7 cellular contexts compared by ENCODE assay signal in genomic region chr9:126611592-126612328, GRCh38.
DNase-seq lines count a peak whose midpoint lies in the region; ATAC-seq and TF ChIP-seq lines count a peak whose summit lies in the region.

No MANE protein-coding gene starts in this region.

- no peak overlapping the region for H3K27ac ChIP-seq in WERI-Rb-1
- no peak overlapping the region for H3K27ac ChIP-seq in brain microvascular endothelial cell

- H3K4me3 ChIP-seq in WERI-Rb-1 (ENCODE audit: low read depth, low read length) (peak overlapping the region; percentile 30), brain microvascular endothelial cell (ENCODE audit: low read depth, low read length) (no peak overlapping the region)

- in situ Hi-C loops in brain microvascular endothelial cell (cut with HindIII; ENCODE audit: low pct_ligation_motif_present, low sequenced_read_pairs), result no loop called here

- TF ChIP-seq CTCF in GM12874 (IDR thresholded peaks at IDR 0.05; ENCODE audit: insufficient read depth, low read depth, low read length) (peak; percentile 92), WERI-Rb-1 (IDR thresholded peaks at IDR 0.05; ENCODE audit: low read depth, low read length) (peak; percentile 99), brain microvascular endothelial cell (IDR thresholded peaks at IDR 0.05; ENCODE audit: low read depth, low read length, missing control alignments) (peak; percentile 77)

- no peak for ATAC-seq in HG03457 (IDR thresholded peaks at IDR 0.05; ENCODE audit: unreplicated experiment)

- DNase-seq in NCI-H1105 treated with DMSO at 0.1 percent for 48 hours (lab: John Stamatoyannopoulos, UW) (peak; percentile 75), WERI-Rb-1 (peak; percentile 93), brain microvascular endothelial cell (peak; percentile 27), iPS-NIHi7 (ENCODE audit: extremely low spot score) (peak; percentile 90)
- peak; percentile 56 to 73 (median 66) for DNase-seq in stimulated activated CD4-positive, alpha-beta T cell treated with anti-CD3 and anti-CD28 coated beads, Interleukin-12 subunit alpha, Interleukin-12 subunit beta, amount 100 ng/mL, for 48 hours (ENCODE audit: low read depth in 2 of 3, low spot score in 1 of 3)

- peaks cover 63% of the 10 kb centered on the region for H3K27me3 ChIP-seq in WERI-Rb-1 (ENCODE audit: insufficient read depth, low read depth, severe bottlenecking)
- peaks cover 82% of the 10 kb centered on the region for H3K27me3 ChIP-seq in brain microvascular endothelial cell (replicated peaks)

- H3K36me3 ChIP-seq in WERI-Rb-1, result no peaks in the 10 kb centered on the region
- no peaks in the 10 kb centered on the region for H3K36me3 ChIP-seq in brain microvascular endothelial cell (replicated peaks)

- no peaks in the 10 kb centered on the region for H3K9me3 ChIP-seq in WERI-Rb-1 (ENCODE audit: severe bottlenecking)

Comparison
In these comparisons a context has a peak if more than half of its experiments do, and no peak if none do; other contexts are left out.
1. DNase-seq: peak in every context shown above with its lines; median percentile 93 in WERI-Rb-1; 90 in iPS-NIHi7; 75 in NCI-H1105 treated with DMSO at 0.1 percent for 48 hours; 66 in stimulated activated CD4-positive, alpha-beta T cell treated with anti-CD3 and anti-CD28 coated beads, Interleukin-12 subunit alpha, Interleukin-12 subunit beta, amount 100 ng/mL, for 48 hours; 27 in brain microvascular endothelial cell.